Comparison of ENCODE assay signal across 18 cellular contexts in genomic region chr10:28922127-28922526, GRCh38.
DNase-seq lines count a peak whose midpoint lies in the region; ATAC-seq, FAIRE-seq and TF ChIP-seq lines count a peak whose summit lies in the region.
"Had no signal": no experiment of that assay in that cellular context is flagged by ENCODE, and none has a peak within 500 bp of the region (broad histone marks: within the 10 kb centered on the region; RNA-seq: fewer than 3 reads in every experiment).

No MANE protein-coding gene starts in this region.

- DNase-seq in ELF-1 (ENCODE audit: low read depth, low spot score), result peak; percentile 23
- DNase-seq in RCC 7860 (ENCODE audit: low spot score), result peak; percentile 95
- peak; percentile 30 for DNase-seq in fibroblast of peridontal ligament (ENCODE audit: extremely low read depth)
- peak; percentile 81 for DNase-seq in osteoblast (ENCODE audit: insufficient read length, low spot score, missing footprints)
- DNase-seq in HCEC 1CT, result no peak
- DNase-seq in osteocyte (ENCODE audit: extremely low spot score, unreplicated experiment), result no peak
- DNase-seq in central memory CD4-positive, alpha-beta T cell, result no peak
- DNase-seq: activated B cell treated with CpG ODN at 0.5 μM for 24 hours, head of caudate nucleus, kidney, SHP77, testis had no signal

- H3K4me3 ChIP-seq in osteoblast (ENCODE audit: insufficient read depth, low read length), result no peak overlapping the region
- H3K4me3 ChIP-seq: testis had no signal

- no peak for ATAC-seq in HG02642 (IDR thresholded peaks at IDR 0.05; ENCODE audit: poor library complexity, unreplicated experiment)

- H3K4me1 ChIP-seq in osteoblast (ENCODE audit: insufficient read depth, low read length), result peaks cover 3% of the 10 kb centered on the region
- H3K4me1 ChIP-seq: testis had no signal

- H3K4me3 Mint-ChIP-seq in osteocyte (ENCODE audit: unreplicated experiment), result no peak overlapping the region
- H3K4me3 Mint-ChIP-seq: activated B cell treated with CpG ODN at 0.5 μM for 24 hours; activated naive CD8-positive, alpha-beta T cell; activated T-helper 1 cell treated with anti-CD3 and anti-CD28 coated beads, Interleukin-12 subunit alpha, Interleukin-12 subunit beta, Interleukin-2, Interleukin-4 antibody, amounts not matched to agents 30 ng/mL and 10 ng/mL and 1 ng/mL, durations not matched to agents 14 hours and 24 hours and 36 hours; nephron; T-helper 1 cell treated with Interleukin-12 subunit alpha and Interleukin-12 subunit beta and Interleukin-4 antibody, amounts not matched to agents 30 μg/mL and 1 μg/mL, for 36 hours had no signal

- peaks cover 2% of the 10 kb centered on the region for H3K27me3 ChIP-seq in osteoblast (ENCODE audit: insufficient read depth, low read length)
- H3K27me3 ChIP-seq: testis had no signal

- H3K27ac ChIP-seq in osteoblast (ENCODE audit: low read depth, low read length), result no peak overlapping the region
- H3K27ac ChIP-seq: testis had no signal

- no peaks in the 10 kb centered on the region for H3K9me3 ChIP-seq in osteoblast (ENCODE audit: low read depth, low read length)
- H3K9me3 ChIP-seq: testis had no signal

- H2AFZ ChIP-seq in osteoblast (ENCODE audit: low read length), result no peak overlapping the region

- H4K20me1 ChIP-seq in osteoblast (ENCODE audit: insufficient read depth, low read length), result no peaks in the 10 kb centered on the region

- no peaks in the 10 kb centered on the region for H3K4me1 Mint-ChIP-seq in osteocyte (ENCODE audit: unreplicated experiment)
- H3K4me1 Mint-ChIP-seq: activated B cell treated with CpG ODN at 0.5 μM for 24 hours had no signal

- TF ChIP-seq CTCF in osteoblast (IDR thresholded peaks at IDR 0.05; ENCODE audit: extremely low read depth, low read depth, low read length) (no peak), osteocyte (IDR thresholded peaks at IDR 0.05) (no peak)

- peaks cover 8% of the 10 kb centered on the region for H3K9me3 Mint-ChIP-seq in osteocyte (ENCODE audit: unreplicated experiment)
- H3K9me3 Mint-ChIP-seq: activated B cell treated with CpG ODN at 0.5 μM for 24 hours; activated T-helper 1 cell treated with anti-CD3 and anti-CD28 coated beads, Interleukin-12 subunit alpha, Interleukin-12 subunit beta, Interleukin-2, Interleukin-4 antibody, amounts not matched to agents 30 ng/mL and 10 ng/mL and 1 ng/mL, durations not matched to agents 14 hours and 24 hours and 36 hours; T-helper 1 cell treated with Interleukin-12 subunit alpha and Interleukin-12 subunit beta and Interleukin-4 antibody, amounts not matched to agents 30 μg/mL and 1 μg/mL, for 36 hours had no signal

- FAIRE-seq in RCC 7860 (lab: Jason Lieb, UNC), result peak; percentile 95
- FAIRE-seq: bronchial epithelial cell, kidney had no signal

- H3K27me3 Mint-ChIP-seq in osteocyte (ENCODE audit: unreplicated experiment), result no peaks in the 10 kb centered on the region

- no peaks in the 10 kb centered on the region for H3K36me3 Mint-ChIP-seq in osteocyte (ENCODE audit: unreplicated experiment)
- H3K36me3 Mint-ChIP-seq: activated naive CD8-positive, alpha-beta T cell had no signal

- H3K36me3 ChIP-seq in osteoblast (ENCODE audit: insufficient read depth, low read length), result no peaks in the 10 kb centered on the region

- H3K27ac Mint-ChIP-seq in osteocyte (ENCODE audit: unreplicated experiment), result no peak overlapping the region
- H3K27ac Mint-ChIP-seq: activated B cell treated with CpG ODN at 0.5 μM for 24 hours; activated naive CD8-positive, alpha-beta T cell; activated T-helper 1 cell treated with anti-CD3 and anti-CD28 coated beads, Interleukin-12 subunit alpha, Interleukin-12 subunit beta, Interleukin-2, Interleukin-4 antibody, amounts not matched to agents 30 ng/mL and 10 ng/mL and 1 ng/mL, durations not matched to agents 14 hours and 24 hours and 36 hours; nephron; T-helper 1 cell treated with Interleukin-12 subunit alpha and Interleukin-12 subunit beta and Interleukin-4 antibody, amounts not matched to agents 30 μg/mL and 1 μg/mL, for 36 hours had no signal

- H3K79me2 ChIP-seq in osteoblast (ENCODE audit: insufficient read depth, low read length), result no peaks in the 10 kb centered on the region

- no peak overlapping the region for H3K4me2 ChIP-seq in osteoblast (ENCODE audit: insufficient read depth, low read length)

Comparison
In these comparisons a context has a peak if more than half of its experiments do, and no peak if none do; other contexts are left out.
1. DNase-seq: peak in ELF-1 (single experiment), RCC 7860 (single experiment), fibroblast of peridontal ligament (single experiment) and osteoblast (single experiment); none in HCEC 1CT (single experiment), osteocyte (single experiment) and central memory CD4-positive, alpha-beta T cell (single experiment).